22 cellular contexts compared by ENCODE assay signal in genomic region chr19:29507081-29507860, GRCh38. TPM values are rescaled to one million over a fixed set of nuclear protein-coding genes. Genes with fewer than 3 reads are reported as not detected.
DNase-seq lines count a peak whose midpoint lies in the region; ATAC-seq and TF ChIP-seq lines count a peak whose summit lies in the region.
"Had no signal": no experiment of that assay in that cellular context is flagged by ENCODE, and none has a peak within 500 bp of the region (broad histone marks: within the 10 kb centered on the region; RNA-seq: fewer than 3 reads in every experiment).

No MANE protein-coding gene starts in this region.

- ATAC-seq in GM23338 (peak; percentile 24), GM21619 (IDR thresholded peaks at IDR 0.05; ENCODE audit: unreplicated experiment) (no peak)
- ATAC-seq: A549, GM12878, Panc1 had no signal

- no peaks in the 10 kb centered on the region for H3K9me2 ChIP-seq in GM23338 (ENCODE audit: insufficient read depth)

- no peaks in the 10 kb centered on the region for H3K79me2 ChIP-seq in GM23338 (replicated peaks; ENCODE audit: insufficient read depth)

- in situ Hi-C loops in GM13977 (cut with MboI; ENCODE audit: low pct_unique_long_range_greater_than_20kb, low sequenced_read_pairs, unreplicated experiment) = no loop called here

- no peak overlapping the region for H3K27ac ChIP-seq in GM23338 (ENCODE audit: low read depth)
- H3K27ac ChIP-seq: A549, BLaER1, SJSA1 had no signal

- no peaks in the 10 kb centered on the region; the same call in 1 of the 3 replicates for H3K9me3 Mint-ChIP-seq in GM23338
- peaks cover 4% of the 10 kb centered on the region for H3K9me3 Mint-ChIP-seq in glutamatergic neuron (ENCODE audit: unreplicated experiment)

- H3F3A ChIP-seq in GM23338 (replicated peaks; ENCODE audit: low read depth) = no peaks in the 10 kb centered on the region

- H3K36me3 ChIP-seq in GM23338 (ENCODE audit: insufficient read depth) = no peaks in the 10 kb centered on the region
- H3K36me3 ChIP-seq: BLaER1, SJSA1 had no signal

- H3K4me3 ChIP-seq in GM23338 = no peak overlapping the region
- H3K4me3 ChIP-seq: A549, BLaER1, GM12878, SJSA1 had no signal

- no peaks in the 10 kb centered on the region for H3K27me3 ChIP-seq in GM23338 (ENCODE audit: insufficient read depth)
- H3K27me3 ChIP-seq: SJSA1 had no signal

- DNase-seq in GM23338 (ENCODE audit: low spot score) (peak; percentile 30), NCI-H1436 treated with DMSO at 0.1 percent for 48 hours (lab: John Stamatoyannopoulos, UW) (peak; percentile 32), glutamatergic neuron (peak; percentile 9), posterior cingulate gyrus (peak in 6 of 10 donors; percentile 0 to 76 (median 37)), GM19240 (ENCODE audit: insufficient read length, low spot score) (no peak), GM13977 (ENCODE audit: low spot score) (no peak)
- DNase-seq in activated CD4-positive, CD25-positive, alpha-beta regulatory T cell treated with anti-CD3 and anti-CD28 coated beads, Interleukin-2, amount 50 U/mL, for 72 hours = no peak
- DNase-seq: Calu3; CD4-positive, alpha-beta memory T cell; GF-D8; NCI-H1417 treated with DMSO at 0.1 percent for 48 hours; NCI-H2029; NCI-H2171; NCI-H446 had no signal

- H3K36me3 Mint-ChIP-seq in GM23338 (ENCODE audit: low read depth) = peaks cover 2% of the 10 kb centered on the region; the same call in 1 of the 3 replicates
- H3K36me3 Mint-ChIP-seq in glutamatergic neuron (ENCODE audit: unreplicated experiment) = peaks cover 18% of the 10 kb centered on the region
- H3K36me3 Mint-ChIP-seq: CD4-positive, alpha-beta memory T cell had no signal

- H3K27ac Mint-ChIP-seq in GM23338 = no peak overlapping the region
- H3K27ac Mint-ChIP-seq in glutamatergic neuron (ENCODE audit: unreplicated experiment) = no peak overlapping the region
- H3K27ac Mint-ChIP-seq: CD4-positive, alpha-beta memory T cell had no signal

- no peak overlapping the region for H3K4me2 ChIP-seq in GM23338
- H3K4me2 ChIP-seq: A549, BLaER1 had no signal

- intact Hi-C loops in posterior cingulate gyrus (cut with DNase I) = no loop called here

- H3K27me3 Mint-ChIP-seq in GM23338 (ENCODE audit: insufficient read depth, low read depth, poor library complexity) = peaks cover 3% of the 10 kb centered on the region
- peaks cover 14% of the 10 kb centered on the region for H3K27me3 Mint-ChIP-seq in glutamatergic neuron (ENCODE audit: unreplicated experiment)

- no peaks in the 10 kb centered on the region for H4K20me1 ChIP-seq in GM23338 (replicated peaks; ENCODE audit: insufficient read depth)
- H4K20me1 ChIP-seq: BLaER1 had no signal

- peak overlapping the region; percentile 86 for H2AFZ ChIP-seq in GM23338

- H3K4me1 ChIP-seq in GM23338 (ENCODE audit: insufficient read depth) = peaks cover 9% of the 10 kb centered on the region; the same call in 1 of the 2 replicates
- H3K4me1 ChIP-seq: A549, BLaER1, SJSA1 had no signal

- H3K4me3 Mint-ChIP-seq in GM23338 (no peak overlapping the region), glutamatergic neuron (ENCODE audit: unreplicated experiment) (no peak overlapping the region)
- H3K4me3 Mint-ChIP-seq: CD4-positive, alpha-beta memory T cell had no signal

- TF ChIP-seq CTCF in GM23338 (conservative IDR thresholded peaks at IDR 0.05; ENCODE audit: low read depth in 2 of 2) (peak in 1 of 2 experiments; percentile 48; a peak in 2 of 4 replicates), glutamatergic neuron (IDR thresholded peaks at IDR 0.05; ENCODE audit: partially characterized antibody, unreplicated experiment) (no peak), GM13977 (IDR thresholded peaks at IDR 0.05; ENCODE audit: extremely low read depth, insufficient read depth, missing control alignments) (no peak)

- peaks cover 9% of the 10 kb centered on the region for H3K4me1 Mint-ChIP-seq in GM23338
- H3K4me1 Mint-ChIP-seq in glutamatergic neuron (ENCODE audit: low read depth, unreplicated experiment) = peaks cover 3% of the 10 kb centered on the region
- H3K4me1 Mint-ChIP-seq: CD4-positive, alpha-beta memory T cell had no signal

TF ChIP-seq in GM23338, 12 proteins besides CTCF, POLR2A, EP300 and RAD21 (continues in another document):
- TF ChIP-seq ZNF331 (CRISPR knock-in tag; IDR thresholded peaks at IDR 0.05; ENCODE audit: low read depth) = no peak
- no peak for TF ChIP-seq STAT1 (IDR thresholded peaks at IDR 0.05; ENCODE audit: unreplicated experiment)
- TF ChIP-seq CREB1 (CRISPR knock-in tag; IDR thresholded peaks at IDR 0.05; ENCODE audit: low read depth) = no peak
- TF ChIP-seq ETS1 (IDR thresholded peaks at IDR 0.05) = no peak
- no peak for TF ChIP-seq EZH2phosphoT487 (IDR thresholded peaks at IDR 0.05; ENCODE audit: unreplicated experiment)
- TF ChIP-seq JUNB (IDR thresholded peaks at IDR 0.05; ENCODE audit: unreplicated experiment) = no peak
- no peak for TF ChIP-seq ZNF114 (CRISPR knock-in tag; IDR thresholded peaks at IDR 0.05)
- no peak for TF ChIP-seq POLR2AphosphoS5 (IDR thresholded peaks at IDR 0.05; ENCODE audit: low read depth)
- no peak for TF ChIP-seq EZH2 (IDR thresholded peaks at IDR 0.05; ENCODE audit: low read depth, unreplicated experiment)
- TF ChIP-seq ZNF462 (CRISPR knock-in tag; IDR thresholded peaks at IDR 0.05) = no peak

RNA-seq across cellular contexts. Expression of gene VSTM2B, which starts 18.5 kb away (rescaled TPM):
- total RNA-seq in GM23338 (2014; rRNA removed; shearing (Covaris generic)) = 0.54 and 1.8 TPM in 2 replicates
- 1.2 and 1.8 TPM in 2 replicates for polyA plus RNA-seq in GM23338 (2016; fragmentation: Nextera tagmentation; extraction: Ambion mirVana)
- total RNA-seq in glutamatergic neuron (ENCODE audit: unreplicated experiment) = 16.6 TPM
- total RNA-seq: Calu3; CD4-positive, alpha-beta memory T cell; GM12878; HT-29; M059J; SJSA1 had no signal
- polyA plus RNA-seq: A549; CD4-positive, alpha-beta memory T cell; GM12878 had no signal

Comparison
In these comparisons a context has a peak if more than half of its experiments do, and no peak if none do; other contexts are left out.
1. DNase-seq: peak in GM23338 (single experiment), NCI-H1436 treated with DMSO at 0.1 percent for 48 hours (single experiment), glutamatergic neuron (single experiment) and posterior cingulate gyrus (6 of 10); none in GM19240 (single experiment), GM13977 (single experiment) and activated CD4-positive, CD25-positive, alpha-beta regulatory T cell treated with anti-CD3 and anti-CD28 coated beads, Interleukin-2, amount 50 U/mL, for 72 hours (single experiment).